ENCODE assay signal across 20 cellular contexts in the genomic region with DNA sequence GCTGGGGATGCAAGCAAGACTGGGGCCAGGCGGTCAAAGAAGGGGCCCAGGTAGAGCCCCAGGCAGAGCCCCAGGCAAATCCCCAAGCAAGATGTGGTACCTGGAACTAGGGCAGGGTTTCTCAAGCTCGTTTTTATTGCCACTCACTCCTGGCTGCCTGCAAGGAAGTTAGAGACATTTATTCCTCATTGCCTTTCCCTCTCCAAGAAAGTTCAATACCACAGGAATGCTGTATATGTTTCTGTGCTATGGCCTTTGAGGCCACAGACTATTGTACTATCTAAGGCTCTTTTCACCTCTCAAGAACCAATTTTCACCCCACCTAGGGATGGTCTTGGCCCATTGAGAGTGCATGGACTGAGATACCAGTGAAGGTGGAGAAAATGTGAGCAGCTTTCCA.
DNase-seq lines count a peak whose midpoint lies in the region; ATAC-seq and TF ChIP-seq lines count a peak whose summit lies in the region.
"Had no signal": no experiment of that assay in that cellular context is flagged by ENCODE, and none has a peak within 500 bp of the region (broad histone marks: within the 10 kb centered on the region; RNA-seq: fewer than 3 reads in every experiment).

No MANE protein-coding gene starts in this region.

- no peaks in the 10 kb centered on the region for H3K27me3 ChIP-seq in PC-9 (ENCODE audit: insufficient read depth, low read depth)
- H3K27me3 ChIP-seq: esophagus squamous epithelium, heart right ventricle had no signal

- H3K4me1 Mint-ChIP-seq in mesothelial cell of epicardium: peaks cover 8% of the 10 kb centered on the region
- H3K4me1 Mint-ChIP-seq: CD4-positive, alpha-beta memory T cell; T-helper 17 cell had no signal

- peaks cover 28% of the 10 kb centered on the region for H3F3A ChIP-seq in PC-9 (ENCODE audit: insufficient read depth, low read depth)

- no peaks in the 10 kb centered on the region for H3K79me2 ChIP-seq in PC-9 (ENCODE audit: low read depth)

- no peaks in the 10 kb centered on the region for H3K36me3 ChIP-seq in PC-9 (ENCODE audit: low read depth)
- H3K36me3 ChIP-seq: esophagus squamous epithelium had no signal

- no TSS peak for BruUV-seq in PC-9 (replicated peaks; lab: Mats Ljungman, UMichigan)

- H3K9me3 ChIP-seq in PC-9 (ENCODE audit: insufficient read depth, low read depth): no peaks in the 10 kb centered on the region
- H3K9me3 ChIP-seq: esophagus squamous epithelium, heart right ventricle had no signal

- H3K4me1 ChIP-seq in PC-9 (replicated peaks; ENCODE audit: insufficient read depth): peaks cover 44% of the 10 kb centered on the region

- H3K4me3 Mint-ChIP-seq in mesothelial cell of epicardium: no peak overlapping the region
- H3K4me3 Mint-ChIP-seq: CD4-positive, alpha-beta memory T cell; natural killer cell treated with Interleukin-12 subunit alpha and Interleukin-12 subunit beta and Interleukin-15 and Interleukin-18, amount 100 ng/mL, for 72 hours; T-helper 17 cell had no signal

- POLR2A ChIA-PET in PC-9 (lab: Charles Lee; ENCODE audit: unreplicated experiment): interaction anchor here (0.6 kb wide), 1 partner anchor 25 kb away, joined by 3 read pairs; no protein-coding TSS in a partner anchor

- ATAC-seq in HG03159 (IDR thresholded peaks at IDR 0.05; ENCODE audit: unreplicated experiment): no peak
- ATAC-seq in HG03045 (IDR thresholded peaks at IDR 0.05; ENCODE audit: unreplicated experiment): no peak
- ATAC-seq: heart right ventricle, T-helper 17 cell had no signal

- peak overlapping the region; percentile 27 for H3K27ac ChIP-seq in PC-9
- H3K27ac ChIP-seq: heart right ventricle had no signal

- CTCF ChIA-PET in PC-9 (lab: Charles Lee): interaction anchor here (1.5 kb wide), 1 partner anchor 53 kb away, joined by 4 read pairs; no protein-coding TSS in a partner anchor

- no peak overlapping the region for H3K27ac Mint-ChIP-seq in mesothelial cell of epicardium
- H3K27ac Mint-ChIP-seq: CD4-positive, alpha-beta memory T cell; natural killer cell treated with Interleukin-12 subunit alpha and Interleukin-12 subunit beta and Interleukin-15 and Interleukin-18, amount 100 ng/mL, for 72 hours; T-helper 17 cell had no signal

- no peaks in the 10 kb centered on the region for H3K27me3 Mint-ChIP-seq in mesothelial cell of epicardium (ENCODE audit: low read depth)

- intact Hi-C loops in PC-9 (cut with micrococcal nuclease; ENCODE audit: unreplicated experiment): no loop called here

- H3K36me3 Mint-ChIP-seq in mesothelial cell of epicardium: no peaks in the 10 kb centered on the region
- H3K36me3 Mint-ChIP-seq: CD4-positive, alpha-beta memory T cell; natural killer cell treated with Interleukin-12 subunit alpha and Interleukin-12 subunit beta and Interleukin-15 and Interleukin-18, amount 100 ng/mL, for 72 hours had no signal

- no peak overlapping the region for H2AFZ ChIP-seq in PC-9

- no peaks in the 10 kb centered on the region for H3K9me2 ChIP-seq in PC-9 (ENCODE audit: insufficient read depth)

- H3K4me2 ChIP-seq in PC-9: no peak overlapping the region

- no peaks in the 10 kb centered on the region for H4K20me1 ChIP-seq in PC-9 (ENCODE audit: insufficient read depth)

- H3K9me3 Mint-ChIP-seq in mesothelial cell of epicardium: no peaks in the 10 kb centered on the region
- H3K9me3 Mint-ChIP-seq: natural killer cell treated with Interleukin-12 subunit alpha and Interleukin-12 subunit beta and Interleukin-15 and Interleukin-18, amount 100 ng/mL, for 72 hours had no signal

- TF ChIP-seq CTCF in PC-9 (conservative IDR thresholded peaks at IDR 0.05) (no peak), mesothelial cell of epicardium (IDR thresholded peaks at IDR 0.05; ENCODE audit: unreplicated experiment) (no peak)

- DNase-seq in EH (ENCODE audit: low read depth) (peak; percentile 49), PC-9 (peak; percentile 33 to 73), hepatic stellate cell (ENCODE audit: low spot score) (peak; percentile 38), renal cortical epithelial cell (ENCODE audit: low read depth) (peak; percentile 66), AG08396 (ENCODE audit: low spot score) (no peak), mesothelial cell of epicardium (ENCODE audit: low spot score in 2 of 2, unreplicated experiment in 2 of 2) (no peak)
- DNase-seq: activated gamma-delta T cell treated with Interleukin-2 at 50 U/mL for 16 hours; activated T-cell treated with anti-CD3 and anti-CD28 coated beads for 4 hours; CD4-positive, alpha-beta memory T cell; DMS53; effector CD8-positive, alpha-beta T cell; esophagus squamous epithelium; heart right ventricle; mammary epithelial cell; NCI-H1694; NCI-H82; T-helper 17 cell had no signal

- H3K4me3 ChIP-seq in PC-9: no peak overlapping the region
- H3K4me3 ChIP-seq: esophagus squamous epithelium, heart right ventricle had no signal

Comparison
In these comparisons a context has a peak if more than half of its experiments do, and no peak if none do; other contexts are left out.
1. DNase-seq: peak in EH (single experiment), PC-9 (2 of 2), hepatic stellate cell (single experiment) and renal cortical epithelial cell (single experiment); none in AG08396 (single experiment) and mesothelial cell of epicardium (0 of 2).